In genomic region chr17:65509032-65509431, GRCh38 we compare ENCODE assay signal across 22 cellular contexts.
"Had no signal": no experiment of that assay in that cellular context is flagged by ENCODE, and none has a peak within 500 bp of the region (broad histone marks: within the 10 kb centered on the region; RNA-seq: fewer than 3 reads in every experiment).

No MANE protein-coding gene starts in this region.

- H3K36me3 Mint-ChIP-seq: stimulated activated memory B cell treated with anti-CD40 and anti-IgM and Interleukin-4, amounts not matched to agents 10 μg/mL and 1 μg/mL and 100 μg/mL, for 72 hours had no signal

- ATAC-seq: left colon; left ventricle myocardium superior; naive thymus-derived CD4-positive, alpha-beta T cell; psoas muscle; right lobe of liver; stimulated activated memory B cell treated with anti-CD40 and anti-IgM and Interleukin-4, amounts not matched to agents 10 μg/mL and 1 μg/mL and 100 μg/mL, for 72 hours; stimulated activated naive CD8-positive, alpha-beta T cell treated with anti-CD3 and anti-CD28 coated beads, Interleukin-15, amount 100 ng/mL, for 72 hours; upper lobe of right lung had no signal

- H2AFZ ChIP-seq: hepatocyte, parathyroid adenoma had no signal

- H3K27ac ChIP-seq: hepatocyte, parathyroid adenoma, psoas muscle, right lobe of liver, testis, tibial nerve, upper lobe of right lung, vagina had no signal

- H3K9ac ChIP-seq: parathyroid adenoma had no signal

- H3K4me1 ChIP-seq: parathyroid adenoma, psoas muscle, right lobe of liver, testis, tibial nerve, upper lobe of right lung, vagina had no signal

- H3K36me3 ChIP-seq: right lobe of liver, tibial nerve, upper lobe of right lung, vagina had no signal

- H3K27me3 ChIP-seq: hepatocyte, right lobe of liver, testis, tibial nerve, upper lobe of right lung, vagina had no signal

- H3K27ac Mint-ChIP-seq: endodermal cell; naive thymus-derived CD4-positive, alpha-beta T cell; nephron progenitor cell; stimulated activated memory B cell treated with anti-CD40 and anti-IgM and Interleukin-4, amounts not matched to agents 10 μg/mL and 1 μg/mL and 100 μg/mL, for 72 hours; stimulated activated naive CD8-positive, alpha-beta T cell treated with anti-CD3 and anti-CD28 coated beads, Interleukin-15, amount 100 ng/mL, for 72 hours had no signal

- H3K4me1 Mint-ChIP-seq: stimulated activated memory B cell treated with anti-CD40 and anti-IgM and Interleukin-4, amounts not matched to agents 10 μg/mL and 1 μg/mL and 100 μg/mL, for 72 hours had no signal

- H3K4me3 Mint-ChIP-seq: endodermal cell; naive thymus-derived CD4-positive, alpha-beta T cell; nephron progenitor cell; stimulated activated memory B cell treated with anti-CD40 and anti-IgM and Interleukin-4, amounts not matched to agents 10 μg/mL and 1 μg/mL and 100 μg/mL, for 72 hours; stimulated activated naive CD8-positive, alpha-beta T cell treated with anti-CD3 and anti-CD28 coated beads, Interleukin-15, amount 100 ng/mL, for 72 hours had no signal

- H3K4me3 ChIP-seq: hepatocyte, lung, psoas muscle, right lobe of liver, testis, tibial nerve, upper lobe of right lung, vagina had no signal

- DNase-seq: effector CD4-positive, alpha-beta T cell; endodermal cell; foreskin melanocyte; head of caudate nucleus; left colon; left ventricle myocardium superior; mesenchymal stem cell; naive thymus-derived CD4-positive, alpha-beta T cell; nephron progenitor cell; psoas muscle; retina; right lobe of liver; stimulated activated CD4-positive, alpha-beta T cell treated with anti-CD3 and anti-CD28 coated beads, Interleukin-4, amount 100 ng/mL, for 1 hour; stimulated activated naive CD8-positive, alpha-beta T cell treated with anti-CD3 and anti-CD28 coated beads, Interleukin-15, amount 100 ng/mL, for 72 hours; testis; upper lobe of right lung had no signal

- H3K4me2 ChIP-seq: hepatocyte had no signal

- H3K9me3 ChIP-seq: psoas muscle, right lobe of liver, testis, tibial nerve, upper lobe of right lung, vagina had no signal

- H3K79me2 ChIP-seq: hepatocyte, parathyroid adenoma had no signal

- H3K27me3 Mint-ChIP-seq: stimulated activated naive CD8-positive, alpha-beta T cell treated with anti-CD3 and anti-CD28 coated beads, Interleukin-15, amount 100 ng/mL, for 72 hours had no signal
